1 cellular context compared by ENCODE assay signal in genomic region chr6:37499433-37500293, GRCh38.
TF ChIP-seq lines count a peak whose summit lies in the region.

CCDC167 (minus strand) TSS chr6:37499893; CDS start chr6:37499863, 30 bp downstream.

TF ChIP-seq in HepG2, 621 proteins besides CTCF, POLR2A, EP300 and RAD21 (continued from another document and continues in another):
- no peak for TF ChIP-seq RNF219 (CRISPR knock-in tag; IDR thresholded peaks at IDR 0.05)
- TF ChIP-seq IRF1 (CRISPR knock-in tag; IDR thresholded peaks at IDR 0.05; ENCODE audit: low read depth): no peak
- TF ChIP-seq ZFP91 (CRISPR knock-in tag; IDR thresholded peaks at IDR 0.05; ENCODE audit: borderline replicate concordance): peak; percentile 71; the same call in 1 of the 2 replicates
- no peak for TF ChIP-seq DZIP1 (CRISPR knock-in tag; IDR thresholded peaks at IDR 0.05)
- no peak for TF ChIP-seq STAT5B (CRISPR knock-in tag; IDR thresholded peaks at IDR 0.05)
- no peak for TF ChIP-seq TGIF2 (CRISPR knock-in tag; IDR thresholded peaks at IDR 0.05)
- TF ChIP-seq ZNF619 (CRISPR knock-in tag; IDR thresholded peaks at IDR 0.05): no peak
- TF ChIP-seq ZNF567 (CRISPR knock-in tag; IDR thresholded peaks at IDR 0.05; ENCODE audit: borderline replicate concordance): peak; percentile 77; the same call in 1 of the 2 replicates
- TF ChIP-seq RFX3 (CRISPR knock-in tag; IDR thresholded peaks at IDR 0.05): no peak
- TF ChIP-seq ZNF879 (CRISPR knock-in tag; IDR thresholded peaks at IDR 0.05): peak; percentile 65; the same call in 1 of the 2 replicates
- no peak for TF ChIP-seq ZNF629 (CRISPR knock-in tag; conservative IDR thresholded peaks at IDR 0.05)
- no peak for TF ChIP-seq ZNF746 (CRISPR knock-in tag; IDR thresholded peaks at IDR 0.05)
- no peak for TF ChIP-seq TOPORS (CRISPR knock-in tag; IDR thresholded peaks at IDR 0.05)
- TF ChIP-seq ZNF644 (CRISPR knock-in tag; IDR thresholded peaks at IDR 0.05; ENCODE audit: low read depth): 0 out of 2 replicates have a peak, but pooled peaks have one; percentile 10
- peak; percentile 48; the same call in 1 of the 2 replicates for TF ChIP-seq ZNF747 (CRISPR knock-in tag; IDR thresholded peaks at IDR 0.05; ENCODE audit: borderline replicate concordance)
- TF ChIP-seq SNAPC5 (CRISPR knock-in tag; IDR thresholded peaks at IDR 0.05; ENCODE audit: borderline replicate concordance): no peak
- peak; percentile 39; the same call in 1 of the 2 replicates for TF ChIP-seq ZNF576 (CRISPR knock-in tag; IDR thresholded peaks at IDR 0.05)
- no peak for TF ChIP-seq ZNF263 (CRISPR knock-in tag; IDR thresholded peaks at IDR 0.05)
- TF ChIP-seq SMYD3 (CRISPR knock-in tag; IDR thresholded peaks at IDR 0.05): no peak
- TF ChIP-seq ZNF781 (CRISPR knock-in tag; IDR thresholded peaks at IDR 0.05; ENCODE audit: borderline replicate concordance, not compliant biosample characterization): peak; percentile 73
- no peak for TF ChIP-seq FOXA1 (IDR thresholded peaks at IDR 0.05)
- TF ChIP-seq FOXA1 (CRISPR knock-in tag; IDR thresholded peaks at IDR 0.05): no peak
- TF ChIP-seq ZNF318 (CRISPR knock-in tag; IDR thresholded peaks at IDR 0.05): no peak
- TF ChIP-seq ZFP37 (CRISPR knock-in tag; IDR thresholded peaks at IDR 0.05; ENCODE audit: borderline replicate concordance): no peak
- TF ChIP-seq SOX6 (IDR thresholded peaks at IDR 0.05): no peak
- no peak; the same call in 1 of the 2 replicates for TF ChIP-seq SOX6 (CRISPR knock-in tag; IDR thresholded peaks at IDR 0.05)
- no peak for TF ChIP-seq TIGD3 (CRISPR knock-in tag; IDR thresholded peaks at IDR 0.05; ENCODE audit: borderline replicate concordance)
- no peak for TF ChIP-seq ZSCAN30 (CRISPR knock-in tag; IDR thresholded peaks at IDR 0.05)
- peak; percentile 33 to 54; a peak in 2 of 4 replicates for TF ChIP-seq HMGXB4 (CRISPR knock-in tag; IDR thresholded peaks at IDR 0.05; ENCODE audit: borderline replicate concordance in 1 of 2, low read depth in 1 of 2)
- TF ChIP-seq ELF1 (CRISPR knock-in tag; IDR thresholded peaks at IDR 0.05): peak; percentile 25; the same call in 1 of the 2 replicates
- no peak for TF ChIP-seq SIX1 (CRISPR knock-in tag; IDR thresholded peaks at IDR 0.05; ENCODE audit: borderline replicate concordance)
- TF ChIP-seq RNF2 (conservative IDR thresholded peaks at IDR 0.05; ENCODE audit: low read depth): 0 out of 2 replicates have a peak, but pooled peaks have one; percentile 52
- TF ChIP-seq ZNF841 (CRISPR knock-in tag; IDR thresholded peaks at IDR 0.05; ENCODE audit: borderline replicate concordance): no peak
- no peak for TF ChIP-seq FOSL2 (CRISPR knock-in tag; IDR thresholded peaks at IDR 0.05)
- TF ChIP-seq ZFP90 (CRISPR knock-in tag; IDR thresholded peaks at IDR 0.05; ENCODE audit: borderline replicate concordance): no peak
- peak; percentile 73 for TF ChIP-seq GMEB1 (CRISPR knock-in tag; IDR thresholded peaks at IDR 0.05; ENCODE audit: borderline replicate concordance)
- TF ChIP-seq ZNF547 (CRISPR knock-in tag; IDR thresholded peaks at IDR 0.05): no peak
- no peak for TF ChIP-seq RBAK (CRISPR knock-in tag; IDR thresholded peaks at IDR 0.05)
- no peak for TF ChIP-seq THAP8 (CRISPR knock-in tag; IDR thresholded peaks at IDR 0.05; ENCODE audit: borderline replicate concordance)
